Comparison of ENCODE assay signal across 9 cellular contexts in the genomic region with DNA sequence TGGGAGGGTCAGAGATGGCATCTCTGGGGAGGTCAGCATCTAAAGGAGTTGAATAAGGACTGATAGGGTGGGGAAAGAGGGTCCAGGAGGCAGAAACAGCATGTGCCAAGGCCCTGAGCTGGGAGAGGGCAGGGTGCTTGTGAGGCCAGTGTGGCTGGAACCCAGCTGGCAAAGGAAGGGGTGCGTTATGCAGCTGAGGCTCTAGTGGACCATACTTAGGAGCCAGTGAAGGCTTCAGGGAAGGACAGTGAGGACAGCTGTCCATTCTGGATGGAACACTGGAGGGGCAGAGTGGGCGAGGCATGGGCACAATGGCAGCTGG. TPM values are rescaled to one million over a fixed set of nuclear protein-coding genes. Genes with fewer than 3 reads are reported as not detected.
DNase-seq lines count a peak whose midpoint lies in the region; ATAC-seq and TF ChIP-seq lines count a peak whose summit lies in the region.
"Had no signal": no experiment of that assay in that cellular context is flagged by ENCODE, and none has a peak within 500 bp of the region (broad histone marks: within the 10 kb centered on the region; RNA-seq: fewer than 3 reads in every experiment).

No MANE protein-coding gene starts in this region.

- H3K9me3 Mint-ChIP-seq in activated naive CD4-positive, alpha-beta T cell treated with anti-CD3 and anti-CD28 coated beads, Interleukin-2, amount 50 U/mL, for 24 hours, result no peaks in the 10 kb centered on the region
- no peaks in the 10 kb centered on the region for H3K9me3 Mint-ChIP-seq in activated naive CD8-positive, alpha-beta T cell (ENCODE audit: low read depth)
- no peaks in the 10 kb centered on the region for H3K9me3 Mint-ChIP-seq in memory B cell

- no peaks in the 10 kb centered on the region for H3K36me3 Mint-ChIP-seq in activated naive CD4-positive, alpha-beta T cell treated with anti-CD3 and anti-CD28 coated beads, Interleukin-2, amount 50 U/mL, for 24 hours
- no peaks in the 10 kb centered on the region for H3K36me3 Mint-ChIP-seq in activated naive CD8-positive, alpha-beta T cell
- H3K36me3 Mint-ChIP-seq in memory B cell, result no peaks in the 10 kb centered on the region

- no peaks in the 10 kb centered on the region for H3K9me3 ChIP-seq in tibial nerve

- TF ChIP-seq CTCF in tibial nerve (IDR thresholded peaks at IDR 0.05), result no peak

- H3K27me3 Mint-ChIP-seq in activated naive CD4-positive, alpha-beta T cell treated with anti-CD3 and anti-CD28 coated beads, Interleukin-2, amount 50 U/mL, for 24 hours, result no peaks in the 10 kb centered on the region
- H3K27me3 Mint-ChIP-seq in activated naive CD8-positive, alpha-beta T cell, result no peaks in the 10 kb centered on the region
- no peaks in the 10 kb centered on the region for H3K27me3 Mint-ChIP-seq in memory B cell

- ATAC-seq in memory B cell (ENCODE audit: low read depth) (no peak), HG02642 (IDR thresholded peaks at IDR 0.05; ENCODE audit: poor library complexity, unreplicated experiment) (no peak)

- H3K4me1 ChIP-seq in tibial nerve, result peaks cover 0 to 34% (median 9%) of the 10 kb centered on the region in 4 donors

- H3K27ac ChIP-seq in tibial nerve, result peak overlapping the region; percentile 58 to 95 (median 80)

- no peaks in the 10 kb centered on the region for H3K27me3 ChIP-seq in tibial nerve

- H3K27ac Mint-ChIP-seq in activated naive CD4-positive, alpha-beta T cell treated with anti-CD3 and anti-CD28 coated beads, Interleukin-2, amount 50 U/mL, for 24 hours, result peak overlapping the region; percentile 13
- H3K27ac Mint-ChIP-seq in activated naive CD8-positive, alpha-beta T cell, result peak overlapping the region; percentile 88
- H3K27ac Mint-ChIP-seq in memory B cell, result peak overlapping the region; percentile 73

- H3K36me3 ChIP-seq in tibial nerve, result no peaks in the 10 kb centered on the region

- 74 to 75% methylated on average over 2 of the region's 2 CpGs for WGBS in tibial nerve, 2 donors

- no peak overlapping the region for H3K4me3 ChIP-seq in tibial nerve

- DNase-seq in activated naive CD4-positive, alpha-beta T cell treated with anti-CD3 and anti-CD28 coated beads, Interleukin-2, amount 50 U/mL, for 16 hours, result no peak
- DNase-seq in memory B cell (ENCODE audit: low spot score in 2 of 2) (no peak), tibial nerve (ENCODE audit: low spot score in 2 of 2) (no peak), amygdala (lab: John Stamatoyannopoulos, UW) (no peak), DMS153 (lab: John Stamatoyannopoulos, UW) (no peak)
- DNase-seq: NCI-H524 treated with DMSO at 0.1 percent for 48 hours had no signal

- peak overlapping the region; percentile 47 for H3K4me3 Mint-ChIP-seq in activated naive CD4-positive, alpha-beta T cell treated with anti-CD3 and anti-CD28 coated beads, Interleukin-2, amount 50 U/mL, for 24 hours
- peak overlapping the region; percentile 13 for H3K4me3 Mint-ChIP-seq in activated naive CD8-positive, alpha-beta T cell
- peak overlapping the region; percentile 61 for H3K4me3 Mint-ChIP-seq in memory B cell

- no peak for TF ChIP-seq POLR2A in tibial nerve (IDR thresholded peaks at IDR 0.05)

- H3K4me1 Mint-ChIP-seq in activated naive CD4-positive, alpha-beta T cell treated with anti-CD3 and anti-CD28 coated beads, Interleukin-2, amount 50 U/mL, for 24 hours, result peaks cover 38% of the 10 kb centered on the region
- peaks cover 38% of the 10 kb centered on the region for H3K4me1 Mint-ChIP-seq in activated naive CD8-positive, alpha-beta T cell (ENCODE audit: low read depth)
- H3K4me1 Mint-ChIP-seq in memory B cell, result peaks cover 29% of the 10 kb centered on the region

- TF ChIP-seq EP300 in tibial nerve (IDR thresholded peaks at IDR 0.05), result no peak

RNA-seq across cellular contexts. Expression of gene RPL11, which starts 57.1 kb away (rescaled TPM):
- 100 to 1,000 TPM; 739 to 843 (median 765) TPM for total RNA-seq in tibial nerve

Comparison
In these comparisons a context has a peak if more than half of its experiments do, and no peak if none do; other contexts are left out.
1. H3K27ac Mint-ChIP-seq: peak in every context shown above with its lines; median percentile 88 in activated naive CD8-positive, alpha-beta T cell; 73 in memory B cell; 13 in activated naive CD4-positive, alpha-beta T cell treated with anti-CD3 and anti-CD28 coated beads, Interleukin-2, amount 50 U/mL, for 24 hours.